18 cellular contexts compared by ENCODE assay signal in the genomic region with DNA sequence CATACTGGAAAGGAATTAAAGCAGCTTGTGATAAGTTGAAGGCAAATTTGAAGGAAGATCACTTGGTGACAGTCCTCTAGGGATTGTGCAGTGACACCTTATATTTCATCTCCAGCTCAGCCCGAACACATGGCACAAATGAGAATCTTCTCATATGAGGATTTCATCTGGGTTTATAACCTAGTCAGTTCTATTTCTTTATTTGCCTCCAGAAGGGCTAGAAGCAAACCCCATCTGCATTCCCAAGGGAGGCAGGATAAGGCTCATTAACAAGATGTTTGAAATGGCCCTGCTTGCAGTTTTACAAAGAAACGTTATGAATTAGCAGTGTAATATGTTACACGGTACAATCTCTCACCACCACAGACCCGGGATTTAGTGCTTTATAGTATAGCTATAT.
DNase-seq lines count a peak whose midpoint lies in the region; ATAC-seq and TF ChIP-seq lines count a peak whose summit lies in the region.
"Had no signal": no experiment of that assay in that cellular context is flagged by ENCODE, and none has a peak within 500 bp of the region (broad histone marks: within the 10 kb centered on the region; RNA-seq: fewer than 3 reads in every experiment).

No MANE protein-coding gene starts in this region.

- H3K27me3 ChIP-seq in Panc1 (ENCODE audit: control insufficient read depth, insufficient read depth, low read length) = no peaks in the 10 kb centered on the region

- CTCF ChIA-PET in Panc1 (lab: Charles Lee) = interaction anchor here (0.8 kb wide), 1 partner anchor 75 kb away, joined by 3 read pairs; no protein-coding TSS in a partner anchor

- H3K4me3 ChIP-seq in Panc1 (ENCODE audit: low read depth in 2 of 2, low read length in 2 of 2) = no peak overlapping the region
- H3K4me3 ChIP-seq: SK-N-MC had no signal

- peaks cover 3% of the 10 kb centered on the region; the same call in 1 of the 2 replicates for H3K9me3 ChIP-seq in Panc1 (ENCODE audit: control insufficient read depth, insufficient read depth, low read depth, low read length)

- TF ChIP-seq CTCF in Panc1 (IDR thresholded peaks at IDR 0.05) = no peak

- intact Hi-C loops in Panc1 (cut with micrococcal nuclease; ENCODE audit: unreplicated experiment) = no loop called here

- in situ Hi-C loops in Panc1 (cut with HindIII; ENCODE audit: low pct_unique_long_range_greater_than_20kb, low sequenced_read_pairs) = no loop called here

- POLR2A ChIA-PET in Panc1 (lab: Charles Lee) = no interaction called here

- H3K4me1 ChIP-seq in Panc1 (ENCODE audit: control insufficient read depth, insufficient read depth, low read length) = peaks cover 2% of the 10 kb centered on the region; the same call in 1 of the 2 replicates

- H3K27ac ChIP-seq in Panc1 (ENCODE audit: low read length) = peak overlapping the region; percentile 50; the same call in 1 of the 2 replicates
- H3K27ac ChIP-seq: 22Rv1, SK-N-MC had no signal

- DNase-seq in NCI-H1092 treated with DMSO at 0.1 percent for 48 hours (lab: John Stamatoyannopoulos, UW) (peak; percentile 13), NCI-H1092 (lab: John Stamatoyannopoulos, UW) (no peak), DMS 273 treated with DMSO at 0.1 percent for 48 hours (lab: John Stamatoyannopoulos, UW) (peak; percentile 10), NCI-H2171 (lab: John Stamatoyannopoulos, UW) (peak; percentile 92), Panc1 (ENCODE audit: low read depth, low spot score) (no peak)
- DNase-seq: DMS153, GDM1, GOT3, KG1, MV-4-11, NCI-H1930, NCI-H510A, SHP77 had no signal

- no peaks in the 10 kb centered on the region for H3K36me3 ChIP-seq in Panc1 (ENCODE audit: control insufficient read depth, insufficient read depth, low read length)

- no TSS peak for BruUV-seq in Panc1 (replicated peaks; lab: Mats Ljungman, UMichigan)

- no peak for ATAC-seq in Panc1
- ATAC-seq in HG02938 (IDR thresholded peaks at IDR 0.05; ENCODE audit: unreplicated experiment) = no peak
- no peak for ATAC-seq in HG03280 (IDR thresholded peaks at IDR 0.05; ENCODE audit: unreplicated experiment)
- ATAC-seq in GM18907 (IDR thresholded peaks at IDR 0.05; ENCODE audit: unreplicated experiment) = no peak

Comparison
In these comparisons a context has a peak if more than half of its experiments do, and no peak if none do; other contexts are left out.
1. DNase-seq: peak in NCI-H1092 treated with DMSO at 0.1 percent for 48 hours (single experiment), DMS 273 treated with DMSO at 0.1 percent for 48 hours (single experiment) and NCI-H2171 (single experiment); none in NCI-H1092 (single experiment) and Panc1 (single experiment).